Comparison of ENCODE assay signal across 10 cellular contexts in the genomic region with DNA sequence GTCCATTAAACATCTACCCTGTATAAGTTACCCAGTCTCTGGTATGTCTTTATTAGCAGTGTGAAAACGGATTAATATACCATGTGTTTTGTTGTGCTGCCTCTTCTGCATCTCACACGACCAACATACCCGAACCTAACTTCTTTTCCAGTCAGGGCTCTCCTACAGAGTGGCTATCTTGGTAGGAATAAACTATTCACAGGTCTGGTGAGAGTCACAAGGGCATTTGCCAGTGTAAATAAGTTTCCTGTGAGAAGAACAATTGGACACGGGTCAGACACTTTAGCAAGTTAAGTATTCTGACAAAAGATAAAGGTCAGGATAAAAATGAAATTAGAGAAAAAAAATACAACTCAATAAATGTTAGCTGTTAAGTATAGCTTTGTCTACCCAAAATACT.
DNase-seq lines count a peak whose midpoint lies in the region; ATAC-seq and TF ChIP-seq lines count a peak whose summit lies in the region.
"Had no signal": no experiment of that assay in that cellular context is flagged by ENCODE, and none has a peak within 500 bp of the region (broad histone marks: within the 10 kb centered on the region; RNA-seq: fewer than 3 reads in every experiment).

No MANE protein-coding gene starts in this region.

- no peaks in the 10 kb centered on the region for H3K9me2 ChIP-seq in GM23248 (ENCODE audit: insufficient read depth)

- H3K79me2 ChIP-seq in GM23248 (ENCODE audit: insufficient read depth): no peaks in the 10 kb centered on the region

- DNase-seq in GM23248 (peak; percentile 4), adipocyte (ENCODE audit: low read depth) (no peak), kidney glomerular epithelial cell (lab: John Stamatoyannopoulos, UW) (peak; percentile 42), thyroid gland (peak in 1 of 2 donors; percentile 14), ACHN (no peak)
- DNase-seq in stimulated activated CD4-positive, alpha-beta T cell treated with anti-CD3 and anti-CD28 coated beads, Interleukin-2, amount 100 ng/mL, for 48 hours: no peak
- DNase-seq in activated T-helper 1 cell treated with anti-CD3 and anti-CD28 coated beads, Interleukin-12 subunit alpha, Interleukin-12 subunit beta, Interleukin-2, Interleukin-4 antibody, amounts not matched to agents 30 ng/mL and 10 ng/mL and 1 ng/mL, durations not matched to agents 14 hours and 24 hours and 36 hours (ENCODE audit: low spot score): no peak
- DNase-seq: GOT3, trophoblast cell had no signal

- peaks cover 5% of the 10 kb centered on the region for H3K36me3 Mint-ChIP-seq in activated T-helper 1 cell treated with anti-CD3 and anti-CD28 coated beads, Interleukin-12 subunit alpha, Interleukin-12 subunit beta, Interleukin-2, Interleukin-4 antibody, amounts not matched to agents 30 ng/mL and 10 ng/mL and 1 ng/mL, durations not matched to agents 14 hours and 24 hours and 36 hours (ENCODE audit: low read depth)

- ATAC-seq in HG03280 (IDR thresholded peaks at IDR 0.05; ENCODE audit: unreplicated experiment): no peak

- H3K27ac ChIP-seq in GM23248: peak overlapping the region; percentile 71
- H3K27ac ChIP-seq in thyroid gland: peak overlapping the region; percentile 97 to 98 (median 97)

- H3K36me3 ChIP-seq in GM23248 (ENCODE audit: low read depth) (no peaks in the 10 kb centered on the region), adipocyte (ENCODE audit: control insufficient read depth, insufficient read depth, low read length, severe bottlenecking) (no peaks in the 10 kb centered on the region), thyroid gland (no peaks in the 10 kb centered on the region)

- no peaks in the 10 kb centered on the region for H3K27me3 Mint-ChIP-seq in activated T-helper 1 cell treated with anti-CD3 and anti-CD28 coated beads, Interleukin-12 subunit alpha, Interleukin-12 subunit beta, Interleukin-2, Interleukin-4 antibody, amounts not matched to agents 30 ng/mL and 10 ng/mL and 1 ng/mL, durations not matched to agents 14 hours and 24 hours and 36 hours (ENCODE audit: insufficient read depth)

- H3K9ac ChIP-seq in GM23248: peak overlapping the region; percentile 42
- H3K9ac ChIP-seq in adipocyte (ENCODE audit: low read length): peak overlapping the region; percentile 85

- TF ChIP-seq POLR2A in thyroid gland (IDR thresholded peaks at IDR 0.05): peak in 1 of 2 donors; percentile 51

- intact Hi-C loops in thyroid gland (cut with DNase I): no loop called here
- intact Hi-C loops in activated T-helper 1 cell treated with anti-CD3 and anti-CD28 coated beads, Interleukin-12 subunit alpha, Interleukin-12 subunit beta, Interleukin-2, Interleukin-4 antibody, amounts not matched to agents 30 ng/mL and 10 ng/mL and 1 ng/mL, durations not matched to agents 14 hours and 24 hours and 36 hours (cut with micrococcal nuclease): no loop called here

- H3K4me1 ChIP-seq in GM23248 (ENCODE audit: insufficient read depth) (peaks cover 13% of the 10 kb centered on the region), adipocyte (ENCODE audit: control insufficient read depth, insufficient read depth, low read length) (peaks cover 23% of the 10 kb centered on the region), thyroid gland (peaks cover 25 to 33% of the 10 kb centered on the region in 2 donors)

- H3K27me3 ChIP-seq in GM23248 (replicated peaks; ENCODE audit: insufficient read depth) (no peaks in the 10 kb centered on the region), adipocyte (replicated peaks; ENCODE audit: control insufficient read depth, insufficient read depth, low read length) (no peaks in the 10 kb centered on the region), thyroid gland (no peaks in the 10 kb centered on the region)

- WGBS in GM23248 (ENCODE audit: low coverage in 1 of 2, low lambda C conversion rate in 2 of 2, missing lambda C conversion rate in 2 of 2), 2 experiments: 71 to 82% methylated on average over 4 of the region's 4 CpGs
- 35 to 36% methylated on average over 4 of the region's 4 CpGs for WGBS in thyroid gland, 2 donors

- H3K4me2 ChIP-seq in GM23248 (ENCODE audit: unreplicated experiment): peak overlapping the region; percentile 6

- TF ChIP-seq CTCF in thyroid gland (IDR thresholded peaks at IDR 0.05): no peak

- in situ Hi-C loops in GM23248 (cut with MboI) (no loop called here), ACHN (cut with HindIII; ENCODE audit: low pct_ligation_motif_present, low pct_unique_long_range_greater_than_20kb, low sequenced_read_pairs) (no loop called here)

- H2AFZ ChIP-seq in GM23248: peak overlapping the region; percentile 75

- H3F3A ChIP-seq in GM23248 (ENCODE audit: insufficient read depth): 0 out of 2 replicates have a peak, but pooled peaks cover 15% of the 10 kb centered on the region

- H4K20me1 ChIP-seq in GM23248 (ENCODE audit: insufficient read depth): no peaks in the 10 kb centered on the region

- peaks cover 31% of the 10 kb centered on the region for H3K9me3 Mint-ChIP-seq in activated T-helper 1 cell treated with anti-CD3 and anti-CD28 coated beads, Interleukin-12 subunit alpha, Interleukin-12 subunit beta, Interleukin-2, Interleukin-4 antibody, amounts not matched to agents 30 ng/mL and 10 ng/mL and 1 ng/mL, durations not matched to agents 14 hours and 24 hours and 36 hours

- peaks cover 13% of the 10 kb centered on the region for H3K4me1 Mint-ChIP-seq in activated T-helper 1 cell treated with anti-CD3 and anti-CD28 coated beads, Interleukin-12 subunit alpha, Interleukin-12 subunit beta, Interleukin-2, Interleukin-4 antibody, amounts not matched to agents 30 ng/mL and 10 ng/mL and 1 ng/mL, durations not matched to agents 14 hours and 24 hours and 36 hours (ENCODE audit: low read depth)

- no peak overlapping the region for H3K27ac Mint-ChIP-seq in activated T-helper 1 cell treated with anti-CD3 and anti-CD28 coated beads, Interleukin-12 subunit alpha, Interleukin-12 subunit beta, Interleukin-2, Interleukin-4 antibody, amounts not matched to agents 30 ng/mL and 10 ng/mL and 1 ng/mL, durations not matched to agents 14 hours and 24 hours and 36 hours

- H3K4me3 ChIP-seq in GM23248 (no peak overlapping the region), adipocyte (ENCODE audit: low read length) (peak overlapping the region; percentile 49), thyroid gland (replicated peaks in 1 of 3) (no peak overlapping the region)

- H3K9me3 ChIP-seq in GM23248 (ENCODE audit: low read depth) (no peaks in the 10 kb centered on the region), adipocyte (ENCODE audit: control insufficient read depth, low read length) (peaks cover 4% of the 10 kb centered on the region), thyroid gland (no peaks in the 10 kb centered on the region)

- H3K4me3 Mint-ChIP-seq in activated T-helper 1 cell treated with anti-CD3 and anti-CD28 coated beads, Interleukin-12 subunit alpha, Interleukin-12 subunit beta, Interleukin-2, Interleukin-4 antibody, amounts not matched to agents 30 ng/mL and 10 ng/mL and 1 ng/mL, durations not matched to agents 14 hours and 24 hours and 36 hours: no peak overlapping the region

Comparison
In these comparisons a context has a peak if more than half of its experiments do, and no peak if none do; other contexts are left out.
1. DNase-seq: peak in GM23248 (single experiment) and kidney glomerular epithelial cell (single experiment); none in adipocyte (single experiment), ACHN (single experiment), stimulated activated CD4-positive, alpha-beta T cell treated with anti-CD3 and anti-CD28 coated beads, Interleukin-2, amount 100 ng/mL, for 48 hours (0 of 2) and activated T-helper 1 cell treated with anti-CD3 and anti-CD28 coated beads, Interleukin-12 subunit alpha, Interleukin-12 subunit beta, Interleukin-2, Interleukin-4 antibody, amounts not matched to agents 30 ng/mL and 10 ng/mL and 1 ng/mL, durations not matched to agents 14 hours and 24 hours and 36 hours (single experiment).